In genomic region chr18:33578371-33579146, GRCh38 we compare ENCODE assay signal across 8 cellular contexts. TPM values are rescaled to one million over a fixed set of nuclear protein-coding genes. Genes with fewer than 3 reads are reported as not detected.
DNase-seq lines count a peak whose midpoint lies in the region; ATAC-seq, FAIRE-seq and TF ChIP-seq lines count a peak whose summit lies in the region.

No MANE protein-coding gene starts in this region.

- no peak overlapping the region for H3K4me3 Mint-ChIP-seq in T-helper 17 cell

- H3K4me2 ChIP-seq in GM23248 (ENCODE audit: unreplicated experiment) (no peak overlapping the region), parathyroid adenoma (ENCODE audit: low read length) (peak overlapping the region; percentile 71)

- H3K4me1 ChIP-seq in GM23248 (ENCODE audit: insufficient read depth) (no peaks in the 10 kb centered on the region), parathyroid adenoma (no peaks in the 10 kb centered on the region)

- H3K9ac ChIP-seq in GM23248, result no peak overlapping the region
- H3K9ac ChIP-seq in parathyroid adenoma, result no peak overlapping the region

- no peaks in the 10 kb centered on the region for H3K9me2 ChIP-seq in GM23248 (ENCODE audit: insufficient read depth)

- DNase-seq in GM23248 (peak; percentile 27), Right ventricle myocardium superior (peak; percentile 52), T-helper 17 cell (no peak), HPDE6-E6E7 (ENCODE audit: extremely low spot score) (no peak), H54 (ENCODE audit: insufficient read length, low spot score) (no peak)

- H2AFZ ChIP-seq in GM23248 (0 out of 2 replicates have a peak overlapping the region, but pooled peaks have one; percentile 7), parathyroid adenoma (peak overlapping the region; percentile 59)

- H3K27ac Mint-ChIP-seq in T-helper 17 cell, result no peak overlapping the region

- TF ChIP-seq POLR2A in H54 (IDR thresholded peaks at IDR 0.05; ENCODE audit: low read depth, low read length), result no peak

- peaks cover 6% of the 10 kb centered on the region for H3K27me3 Mint-ChIP-seq in T-helper 17 cell

- ATAC-seq in SK-N-SH treated with all-trans-retinoic acid at 6 μM for 48 hours, result peak; percentile 32
- peak; percentile 35 for ATAC-seq in Right ventricle myocardium superior (ENCODE audit: poor library complexity)
- ATAC-seq in T-helper 17 cell, result no peak
- no peak for ATAC-seq in GM18517 (IDR thresholded peaks at IDR 0.05; ENCODE audit: unreplicated experiment)

- WGBS in GM23248 (ENCODE audit: low coverage in 1 of 2, low lambda C conversion rate in 2 of 2, missing lambda C conversion rate in 2 of 2), 2 experiments, result 1 to 2% methylated on average over 35 to 66 of the region's 103 CpGs

- in situ Hi-C loops in GM23248 (cut with MboI), result no loop called here

- H3K27ac ChIP-seq in GM23248 (no peak overlapping the region), parathyroid adenoma (no peak overlapping the region)

- intact Hi-C loops in Right ventricle myocardium superior (cut with DNase I), result no loop called here

- no peaks in the 10 kb centered on the region for H4K20me1 ChIP-seq in GM23248 (ENCODE audit: insufficient read depth)

- H3K27me3 ChIP-seq in GM23248 (replicated peaks; ENCODE audit: insufficient read depth), result peaks cover 66% of the 10 kb centered on the region
- H3K27me3 ChIP-seq in parathyroid adenoma (ENCODE audit: control insufficient read depth, insufficient read depth, low read length), result no peaks in the 10 kb centered on the region

- no peaks in the 10 kb centered on the region for H3F3A ChIP-seq in GM23248 (ENCODE audit: insufficient read depth)

- no peaks in the 10 kb centered on the region for H3K4me1 Mint-ChIP-seq in T-helper 17 cell

- H3K36me3 Mint-ChIP-seq in T-helper 17 cell (ENCODE audit: low read depth), result no peaks in the 10 kb centered on the region

- H3K9me3 ChIP-seq in GM23248 (ENCODE audit: low read depth) (no peaks in the 10 kb centered on the region), parathyroid adenoma (ENCODE audit: control insufficient read depth, low read length) (no peaks in the 10 kb centered on the region), T-helper 17 cell (ENCODE audit: control insufficient read depth, low read length, poor library complexity, severe bottlenecking) (no peaks in the 10 kb centered on the region)

- H3K4me3 ChIP-seq in GM23248 (peak overlapping the region; percentile 34), parathyroid adenoma (ENCODE audit: low read depth, low read length) (peak overlapping the region; percentile 22)

- H3K79me2 ChIP-seq in GM23248 (ENCODE audit: insufficient read depth) (no peaks in the 10 kb centered on the region), parathyroid adenoma (no peaks in the 10 kb centered on the region)

- FAIRE-seq in H54 (lab: Jason Lieb, UNC), result no peak

- no peak for TF ChIP-seq CTCF in parathyroid adenoma (IDR thresholded peaks at IDR 0.05)

- no peaks in the 10 kb centered on the region for H3K36me3 ChIP-seq in GM23248 (ENCODE audit: low read depth)
- no peaks in the 10 kb centered on the region for H3K36me3 ChIP-seq in parathyroid adenoma (ENCODE audit: control insufficient read depth, insufficient read depth, low read length)

TF ChIP-seq in SK-N-SH treated with all-trans-retinoic acid at 6 μM for 48 hours, 23 proteins besides CTCF, POLR2A, EP300 and RAD21:
- TF ChIP-seq, protein P1, sequence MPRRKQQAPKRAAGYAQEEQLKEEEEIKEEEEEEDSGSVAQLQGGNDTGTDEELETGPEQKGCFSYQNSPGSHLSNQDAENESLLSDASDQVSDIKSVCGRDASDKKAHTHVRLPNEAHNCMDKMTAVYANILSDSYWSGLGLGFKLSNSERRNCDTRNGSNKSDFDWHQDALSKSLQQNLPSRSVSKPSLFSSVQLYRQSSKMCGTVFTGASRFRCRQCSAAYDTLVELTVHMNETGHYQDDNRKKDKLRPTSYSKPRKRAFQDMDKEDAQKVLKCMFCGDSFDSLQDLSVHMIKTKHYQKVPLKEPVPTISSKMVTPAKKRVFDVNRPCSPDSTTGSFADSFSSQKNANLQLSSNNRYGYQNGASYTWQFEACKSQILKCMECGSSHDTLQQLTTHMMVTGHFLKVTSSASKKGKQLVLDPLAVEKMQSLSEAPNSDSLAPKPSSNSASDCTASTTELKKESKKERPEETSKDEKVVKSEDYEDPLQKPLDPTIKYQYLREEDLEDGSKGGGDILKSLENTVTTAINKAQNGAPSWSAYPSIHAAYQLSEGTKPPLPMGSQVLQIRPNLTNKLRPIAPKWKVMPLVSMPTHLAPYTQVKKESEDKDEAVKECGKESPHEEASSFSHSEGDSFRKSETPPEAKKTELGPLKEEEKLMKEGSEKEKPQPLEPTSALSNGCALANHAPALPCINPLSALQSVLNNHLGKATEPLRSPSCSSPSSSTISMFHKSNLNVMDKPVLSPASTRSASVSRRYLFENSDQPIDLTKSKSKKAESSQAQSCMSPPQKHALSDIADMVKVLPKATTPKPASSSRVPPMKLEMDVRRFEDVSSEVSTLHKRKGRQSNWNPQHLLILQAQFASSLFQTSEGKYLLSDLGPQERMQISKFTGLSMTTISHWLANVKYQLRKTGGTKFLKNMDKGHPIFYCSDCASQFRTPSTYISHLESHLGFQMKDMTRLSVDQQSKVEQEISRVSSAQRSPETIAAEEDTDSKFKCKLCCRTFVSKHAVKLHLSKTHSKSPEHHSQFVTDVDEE (CRISPR knock-in tag; IDR thresholded peaks at IDR 0.05), result no peak
- TF ChIP-seq TCF4 (CRISPR knock-in tag; IDR thresholded peaks at IDR 0.05; ENCODE audit: borderline replicate concordance) (no peak), ZNF565 (CRISPR knock-in tag; conservative IDR thresholded peaks at IDR 0.05; ENCODE audit: low read depth) (no peak), BACH2 (CRISPR knock-in tag; IDR thresholded peaks at IDR 0.05; ENCODE audit: borderline replicate concordance) (no peak), PPARA (CRISPR knock-in tag; IDR thresholded peaks at IDR 0.05; ENCODE audit: borderline replicate concordance) (no peak), TOX (CRISPR knock-in tag; IDR thresholded peaks at IDR 0.05; ENCODE audit: borderline replicate concordance) (no peak), CSRNP3 (CRISPR knock-in tag; IDR thresholded peaks at IDR 0.05) (no peak), RARB (CRISPR knock-in tag; IDR thresholded peaks at IDR 0.05) (no peak), ZC3H10 (CRISPR knock-in tag; IDR thresholded peaks at IDR 0.05) (no peak), ARNTL (CRISPR knock-in tag; IDR thresholded peaks at IDR 0.05; ENCODE audit: borderline replicate concordance, low read depth) (no peak), SNAI2 (CRISPR knock-in tag; IDR thresholded peaks at IDR 0.05) (no peak), ESRRG (CRISPR knock-in tag; IDR thresholded peaks at IDR 0.05) (no peak)

RNA-seq across cellular contexts. Expression of gene ASXL3, which starts 0.5 kb away (rescaled TPM):
- total RNA-seq in GM23248 (2014; rRNA removed; shearing (Covaris generic)), result not detected in 2 replicates
- polyA plus RNA-seq in GM23248 (2016; fragmentation: Nextera tagmentation; extraction: Ambion mirVana), result not detected in 2 replicates
- total RNA-seq in Right ventricle myocardium superior (3.6 TPM), T-helper 17 cell (not detected)

Comparison
In these comparisons a context has a peak if more than half of its experiments do, and no peak if none do; other contexts are left out.
1. DNase-seq: peak in GM23248 (single experiment) and Right ventricle myocardium superior (single experiment); none in T-helper 17 cell (0 of 3), HPDE6-E6E7 (single experiment) and H54 (single experiment).
2. ATAC-seq: peak in SK-N-SH treated with all-trans-retinoic acid at 6 μM for 48 hours (single experiment) and Right ventricle myocardium superior (single experiment); none in T-helper 17 cell (single experiment) and GM18517 (single experiment).